ENCODE assay signal across 24 cellular contexts in genomic region chr6:14349507-14349906, GRCh38.
"Had no signal": no experiment of that assay in that cellular context is flagged by ENCODE, and none has a peak within 500 bp of the region (broad histone marks: within the 10 kb centered on the region; RNA-seq: fewer than 3 reads in every experiment).

No MANE protein-coding gene starts in this region.

- H3K4me1 Mint-ChIP-seq: activated CD8-positive, alpha-beta memory T cell treated with anti-CD3 and anti-CD28 coated beads, Interleukin-2, amount 10 ng/mL, durations not matched to agents 7 days and 5 days; central memory CD8-positive, alpha-beta T cell had no signal

- H3K4me3 ChIP-seq: breast epithelium, lower lobe of right lung, thoracic aorta had no signal

- H3K9me3 ChIP-seq: thoracic aorta had no signal

- H3K27ac Mint-ChIP-seq: activated CD4-positive, alpha-beta T cell treated with anti-CD3 and anti-CD28 coated beads for 36 hours; activated CD8-positive, alpha-beta memory T cell treated with anti-CD3 and anti-CD28 coated beads, Interleukin-2, amount 10 ng/mL, durations not matched to agents 7 days and 5 days; activated CD8-positive, alpha-beta T cell treated with anti-CD3 and anti-CD28 coated beads, Interleukin-2, amount 10 ng/mL, durations not matched to agents 7 days and 5 days; activated naive CD4-positive, alpha-beta T cell treated with anti-CD3 and anti-CD28 coated beads, Interleukin-2, amount 50 U/mL, for 72 hours; dendritic cell treated with granulocyte-macrophage colony-stimulating factor and Interleukin-4, amounts not matched to agents 40 ng/mL and 50 ng/mL, for 4 days; natural killer cell treated with Interleukin-12 subunit alpha and Interleukin-12 subunit beta and Interleukin-15 and Interleukin-18, amount 100 ng/mL, for 72 hours; stimulated activated naive CD8-positive, alpha-beta T cell treated with anti-CD3 and anti-CD28 coated beads, Interleukin-15, Interleukin-2, amounts not matched to agents 100 ng/mL and 50 ng/mL, for 24 hours had no signal

- FAIRE-seq: keratinocyte, urothelium cell line had no signal

- H3K4me1 ChIP-seq: breast epithelium, lower lobe of right lung had no signal

- DNase-seq: activated CD4-positive, alpha-beta T cell treated with anti-CD3 and anti-CD28 coated beads for 36 hours; activated CD4-positive, CD25-positive, alpha-beta regulatory T cell; activated CD8-positive, alpha-beta memory T cell treated with anti-CD3 and anti-CD28 coated beads, Interleukin-2, amount 10 ng/mL, durations not matched to agents 7 days and 5 days; activated CD8-positive, alpha-beta T cell treated with anti-CD3 and anti-CD28 coated beads, Interleukin-2, amount 10 ng/mL, durations not matched to agents 7 days and 5 days; activated naive CD4-positive, alpha-beta T cell; activated T-cell treated with anti-CD3 and anti-CD28 coated beads, Interleukin-2, amount 50 U/mL, for 48 hours; head of caudate nucleus; hippocampal formation; left cardiac atrium; lower lobe of right lung; mesenchymal stem cell; posterior cingulate gyrus; right cardiac atrium; stimulated activated CD4-positive, alpha-beta T cell treated with anti-CD3 and anti-CD28 coated beads, Interleukin-2, amount 100 ng/mL, for 48 hours; trophoblast cell had no signal

- ATAC-seq: activated CD4-positive, alpha-beta T cell treated with anti-CD3 and anti-CD28 coated beads for 36 hours; activated CD8-positive, alpha-beta memory T cell treated with anti-CD3 and anti-CD28 coated beads, Interleukin-2, amount 10 ng/mL, durations not matched to agents 7 days and 5 days; activated CD8-positive, alpha-beta T cell treated with anti-CD3 and anti-CD28 coated beads, Interleukin-2, amount 10 ng/mL, durations not matched to agents 7 days and 5 days; activated naive CD4-positive, alpha-beta T cell treated with anti-CD3 and anti-CD28 coated beads, Interleukin-2, amount 50 U/mL, for 72 hours; lower lobe of right lung; natural killer cell treated with Interleukin-12 subunit alpha and Interleukin-12 subunit beta and Interleukin-15 and Interleukin-18, amount 100 ng/mL, for 72 hours; right cardiac atrium had no signal

- H3K9me3 Mint-ChIP-seq: central memory CD8-positive, alpha-beta T cell; natural killer cell treated with Interleukin-12 subunit alpha and Interleukin-12 subunit beta and Interleukin-15 and Interleukin-18, amount 100 ng/mL, for 72 hours had no signal

- H3K27me3 Mint-ChIP-seq: activated CD4-positive, alpha-beta T cell treated with anti-CD3 and anti-CD28 coated beads for 36 hours; activated CD8-positive, alpha-beta memory T cell treated with anti-CD3 and anti-CD28 coated beads, Interleukin-2, amount 10 ng/mL, durations not matched to agents 7 days and 5 days; central memory CD8-positive, alpha-beta T cell; stimulated activated naive CD8-positive, alpha-beta T cell treated with anti-CD3 and anti-CD28 coated beads, Interleukin-15, Interleukin-2, amounts not matched to agents 100 ng/mL and 50 ng/mL, for 24 hours had no signal

- H3K27me3 ChIP-seq: breast epithelium had no signal

- H3K27ac ChIP-seq: breast epithelium, lower lobe of right lung, thoracic aorta had no signal

- H3K36me3 ChIP-seq: breast epithelium, lower lobe of right lung, thoracic aorta had no signal

- H3K4me3 Mint-ChIP-seq: activated CD4-positive, alpha-beta T cell treated with anti-CD3 and anti-CD28 coated beads for 36 hours; activated CD8-positive, alpha-beta memory T cell treated with anti-CD3 and anti-CD28 coated beads, Interleukin-2, amount 10 ng/mL, durations not matched to agents 7 days and 5 days; activated CD8-positive, alpha-beta T cell treated with anti-CD3 and anti-CD28 coated beads, Interleukin-2, amount 10 ng/mL, durations not matched to agents 7 days and 5 days; central memory CD8-positive, alpha-beta T cell; dendritic cell treated with granulocyte-macrophage colony-stimulating factor and Interleukin-4, amounts not matched to agents 40 ng/mL and 50 ng/mL, for 4 days; natural killer cell treated with Interleukin-12 subunit alpha and Interleukin-12 subunit beta and Interleukin-15 and Interleukin-18, amount 100 ng/mL, for 72 hours; stimulated activated naive CD8-positive, alpha-beta T cell treated with anti-CD3 and anti-CD28 coated beads, Interleukin-15, Interleukin-2, amounts not matched to agents 100 ng/mL and 50 ng/mL, for 24 hours had no signal

- H3K36me3 Mint-ChIP-seq: activated CD8-positive, alpha-beta memory T cell treated with anti-CD3 and anti-CD28 coated beads, Interleukin-2, amount 10 ng/mL, durations not matched to agents 7 days and 5 days; natural killer cell treated with Interleukin-12 subunit alpha and Interleukin-12 subunit beta and Interleukin-15 and Interleukin-18, amount 100 ng/mL, for 72 hours had no signal
